9 cellular contexts compared by ENCODE assay signal in the genomic region with DNA sequence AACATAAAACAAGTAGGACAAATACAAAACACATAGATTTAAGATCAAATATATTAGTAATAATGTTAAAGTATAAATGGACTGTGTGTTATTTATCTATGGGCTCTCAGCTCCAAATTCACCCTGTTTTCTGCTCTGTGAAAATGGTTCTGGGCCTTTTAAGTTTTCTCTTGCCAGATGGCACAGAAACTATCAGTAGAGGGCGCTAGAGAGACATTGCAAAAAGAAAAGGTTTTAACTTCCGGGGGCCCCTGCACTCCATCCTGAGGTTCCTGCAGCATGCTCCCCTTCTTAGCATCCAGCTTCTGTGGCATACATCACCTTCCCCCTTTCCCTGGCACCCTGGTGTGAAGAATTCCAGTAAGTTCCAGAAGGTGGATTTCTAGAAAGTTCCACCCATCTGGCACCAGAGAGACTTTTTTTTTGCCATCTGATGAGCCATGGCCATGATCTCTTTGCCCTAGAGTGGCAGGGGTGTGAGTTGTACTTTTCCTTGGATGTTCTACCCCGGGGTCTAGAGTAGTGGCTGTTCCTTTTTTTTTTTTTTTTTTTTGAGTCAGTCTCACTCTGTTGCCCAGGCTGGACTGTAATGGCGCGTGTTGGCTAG. TPM values are rescaled to one million over a fixed set of nuclear protein-coding genes. Genes with fewer than 3 reads are reported as not detected.
DNase-seq lines count a peak whose midpoint lies in the region; ATAC-seq, FAIRE-seq and TF ChIP-seq lines count a peak whose summit lies in the region.
"Had no signal": no experiment of that assay in that cellular context is flagged by ENCODE, and none has a peak within 500 bp of the region (broad histone marks: within the 10 kb centered on the region; RNA-seq: fewer than 3 reads in every experiment).

No MANE protein-coding gene starts in this region.

- peaks cover 11% of the 10 kb centered on the region in 2 donors for H3K4me1 Mint-ChIP-seq in effector memory CD8-positive, alpha-beta T cell (ENCODE audit: low read depth in 2 of 2)

- TF ChIP-seq POLR2A in A549 (IDR thresholded peaks at IDR 0.05; ENCODE audit: low read length) (no peak), erythroblast (IDR thresholded peaks at IDR 0.05; ENCODE audit: low read length) (no peak)

- no peaks in the 10 kb centered on the region for H3K36me3 Mint-ChIP-seq in effector memory CD8-positive, alpha-beta T cell (ENCODE audit: insufficient read depth)

- H3K4me1 ChIP-seq in A549 = 0 out of 3 replicates have a peak, but pooled peaks cover 4% of the 10 kb centered on the region
- H3K4me1 ChIP-seq in NT2/D1 (ENCODE audit: insufficient read depth, insufficient read length) = no peaks in the 10 kb centered on the region
- H3K4me1 ChIP-seq: prostate gland had no signal

- no peak overlapping the region for H3K4me2 ChIP-seq in A549

- TF ChIP-seq CTCF in A549 (IDR thresholded peaks at IDR 0.05) = peak; percentile 42

- H3K9me3 ChIP-seq in A549 (no peaks in the 10 kb centered on the region), NT2/D1 (ENCODE audit: insufficient read depth, low read length) (peaks cover 3% of the 10 kb centered on the region; the same call in 1 of the 2 replicates)
- H3K9me3 ChIP-seq: prostate gland had no signal

- no peaks in the 10 kb centered on the region for H3K27me3 ChIP-seq in NT2/D1 (ENCODE audit: insufficient read depth, insufficient read length)

- POLR2A ChIA-PET in A549 (lab: Yijun Ruan, JAX) = no interaction called here

- 63% methylated on average over 5 of the region's 5 CpGs for WGBS in A549 (ENCODE audit: missing lambda C conversion rate)

- CTCF ChIA-PET in A549 (lab: Yijun Ruan, JAX) = interaction anchor here (0.8 to 1.4 kb wide), 3 partner anchors 10 to 66 kb away, joined by 3 to 6 read pairs (median 3); no protein-coding TSS in a partner anchor

- H3K9ac ChIP-seq in NT2/D1 (ENCODE audit: insufficient read length, low read depth) = no peak overlapping the region

- no peak overlapping the region for H3K27ac ChIP-seq in A549
- H3K27ac ChIP-seq: prostate gland had no signal

- no peak for TF ChIP-seq EP300 in A549 (IDR thresholded peaks at IDR 0.05)

- ATAC-seq in A549 = no peak; a peak in 1 of 6 replicates
- ATAC-seq in effector memory CD8-positive, alpha-beta T cell (replicated peaks) = no peak

- H3K4me3 ChIP-seq in A549 (no peak overlapping the region), NT2/D1 (ENCODE audit: insufficient read length, low read depth) (no peak overlapping the region)
- H3K4me3 ChIP-seq: prostate gland had no signal

- peak in 1 of 2 experiments; percentile 32; a peak in 1 of 5 replicates for TF ChIP-seq RAD21 in A549 (conservative IDR thresholded peaks at IDR 0.05 in 1 of 2, IDR thresholded peaks at IDR 0.05 in 1 of 2)

- H3K27ac Mint-ChIP-seq in effector memory CD8-positive, alpha-beta T cell = no peak overlapping the region

- H3K36me3 ChIP-seq in NT2/D1 (ENCODE audit: insufficient read depth, insufficient read length, low read length) = no peaks in the 10 kb centered on the region
- H3K36me3 ChIP-seq: prostate gland had no signal

- no peaks in the 10 kb centered on the region for H3K9me3 Mint-ChIP-seq in effector memory CD8-positive, alpha-beta T cell

- DNase-seq in A549 (ENCODE audit: low read depth in 1 of 2, low spot score in 1 of 2) (peak in 1 of 2 experiments; percentile 60), ELR (ENCODE audit: low read depth) (peak; percentile 66), NT2/D1 (ENCODE audit: low read depth, low spot score) (peak; percentile 57), erythroblast (lab: John Stamatoyannopoulos, UW) (peak; percentile 64 to 74), NCI-H1105 (lab: John Stamatoyannopoulos, UW) (no peak), activated gamma-delta T cell (lab: John Stamatoyannopoulos, UW) (no peak), NCI-H1417 (lab: John Stamatoyannopoulos, UW) (no peak)
- no peak for DNase-seq in effector memory CD8-positive, alpha-beta T cell

- H3K4me3 Mint-ChIP-seq in effector memory CD8-positive, alpha-beta T cell = no peak overlapping the region

- H3K27me3 Mint-ChIP-seq in effector memory CD8-positive, alpha-beta T cell = no peaks in the 10 kb centered on the region

- FAIRE-seq in A549 (lab: Jason Lieb, UNC) = no peak

TF ChIP-seq in A549, 52 proteins besides CTCF, POLR2A, EP300 and RAD21:
- TF ChIP-seq FOSB (CRISPR knock-in tag; IDR thresholded peaks at IDR 0.05) = no peak
- TF ChIP-seq BCL3 (IDR thresholded peaks at IDR 0.05) = no peak
- TF ChIP-seq RCOR1 (IDR thresholded peaks at IDR 0.05; ENCODE audit: low read depth, low read length) = no peak
- TF ChIP-seq CBX2 (IDR thresholded peaks at IDR 0.05; ENCODE audit: borderline replicate concordance, low read depth) = no peak
- no peak for TF ChIP-seq PHF8 (IDR thresholded peaks at IDR 0.05; ENCODE audit: borderline replicate concordance, low read depth)
- TF ChIP-seq REST (IDR thresholded peaks at IDR 0.05) = no peak
- TF ChIP-seq MYC (IDR thresholded peaks at IDR 0.05; ENCODE audit: borderline replicate concordance, low read length) = no peak
- TF ChIP-seq, protein P1, sequence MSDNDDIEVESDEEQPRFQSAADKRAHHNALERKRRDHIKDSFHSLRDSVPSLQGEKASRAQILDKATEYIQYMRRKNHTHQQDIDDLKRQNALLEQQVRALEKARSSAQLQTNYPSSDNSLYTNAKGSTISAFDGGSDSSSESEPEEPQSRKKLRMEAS (IDR thresholded peaks at IDR 0.05) = no peak
- no peak for TF ChIP-seq RNF2 (IDR thresholded peaks at IDR 0.05; ENCODE audit: borderline replicate concordance, low read depth)

RNA-seq across cellular contexts. Expression of gene ZCRB1, which starts 29.3 kb away (rescaled TPM):
- polyA plus RNA-seq in A549 (2011; rRNA removed) (49.6 and 93.0 TPM in 2 replicates), A549 (2017; fragmentation: RNase III; extraction: RNeasy Plus Mini Kit Qiagen cat#74134 plus additional on column Dnase treatment) (62.7 to 65.9 TPM (median 65.6 TPM) in 3 replicates)
- polyA plus RNA-seq in A549 (2012; cell fraction: cytosol; rRNA removed) = 28.7 and 30.5 TPM in 2 replicates
- polyA plus RNA-seq in A549 (2012; cell fraction: nucleus; rRNA removed) = 5.1 and 6.6 TPM in 2 replicates
- 14.5 and 22.8 TPM in 2 replicates for polyA minus RNA-seq in A549 (2011; rRNA and poly(A)+ RNA removed)

RNA-seq across cellular contexts. Expression of gene PPHLN1, which starts 29.4 kb away (rescaled TPM):
- polyA plus RNA-seq in A549 (2011; rRNA removed) (88.8 and 135 TPM in 2 replicates), A549 (2017; fragmentation: RNase III; extraction: RNeasy Plus Mini Kit Qiagen cat#74134 plus additional on column Dnase treatment) (54.8 to 57.3 TPM (median 55.5 TPM) in 3 replicates)
- polyA plus RNA-seq in A549 (2012; cell fraction: cytosol; rRNA removed) = 38.6 and 57.6 TPM in 2 replicates
- 31.9 and 35.5 TPM in 2 replicates for polyA plus RNA-seq in A549 (2012; cell fraction: nucleus; rRNA removed)
- polyA minus RNA-seq in A549 (2011; rRNA and poly(A)+ RNA removed) = 25.2 and 42.1 TPM in 2 replicates

RNA-seq across cellular contexts. Expression of gene YAF2, which starts 58.6 kb away (rescaled TPM):
- polyA plus RNA-seq in A549 (2011; rRNA removed) = 39.7 and 49.2 TPM in 2 replicates
- polyA plus RNA-seq in A549 (2012; cell fraction: cytosol; rRNA removed) = 11.0 TPM in 2 replicates
- polyA plus RNA-seq in A549 (2012; cell fraction: nucleus; rRNA removed) = 6.5 and 12.0 TPM in 2 replicates
- polyA plus RNA-seq in A549 (2017; fragmentation: RNase III; extraction: RNeasy Plus Mini Kit Qiagen cat#74134 plus additional on column Dnase treatment) = 18.7 to 21.5 TPM (median 19.7 TPM) in 3 replicates
- 13.1 and 18.4 TPM in 2 replicates for polyA minus RNA-seq in A549 (2011; rRNA and poly(A)+ RNA removed)

Comparison
In these comparisons a context has a peak if more than half of its experiments do, and no peak if none do; other contexts are left out.
1. DNase-seq: peak in ELR (single experiment), NT2/D1 (single experiment) and erythroblast (2 of 2); none in NCI-H1105 (single experiment), effector memory CD8-positive, alpha-beta T cell (0 of 3), activated gamma-delta T cell (single experiment) and NCI-H1417 (0 of 3).